Comparison of ENCODE assay signal across 17 cellular contexts in genomic region chr10:7587168-7587864, GRCh38.
"Had no signal": no experiment of that assay in that cellular context is flagged by ENCODE, and none has a peak within 500 bp of the region (broad histone marks: within the 10 kb centered on the region; RNA-seq: fewer than 3 reads in every experiment).

No MANE protein-coding gene starts in this region.

- H3K27me3 ChIP-seq: heart left ventricle, neutrophil, right atrium auricular region, sigmoid colon, stomach, uterus had no signal

- H3K27ac ChIP-seq: heart left ventricle, neutrophil, right atrium auricular region, skin epidermis, stomach, uterus had no signal

- H3K4me3 ChIP-seq: heart left ventricle, mucosa of descending colon, right atrium auricular region, sigmoid colon, skin epidermis, stomach, uterus had no signal

- ATAC-seq: esophagus mucosa; heart left ventricle; mucosa of descending colon; naive thymus-derived CD8-positive, alpha-beta T cell had no signal

- H3K9me3 ChIP-seq: heart left ventricle, mucosa of descending colon, neutrophil, right atrium auricular region, sigmoid colon, stomach, uterus had no signal

- H3K4me1 ChIP-seq: right atrium auricular region, uterus had no signal

- H3K36me3 ChIP-seq: neutrophil, right atrium auricular region, stomach, uterus had no signal

- DNase-seq: effector memory CD4-positive, alpha-beta T cell; heart left ventricle; hippocampal formation; kidney glomerular epithelial cell; mammary epithelial cell; mucosa of descending colon; naive thymus-derived CD8-positive, alpha-beta T cell; sigmoid colon; stimulated activated CD4-positive, alpha-beta T cell treated with anti-CD3 and anti-CD28 coated beads, Interleukin-12 subunit alpha, Interleukin-12 subunit beta, amount 100 ng/mL, for 4 hours; stimulated activated naive CD4-positive, alpha-beta T cell; stomach; trophoblast cell; uterus had no signal
